ENCODE assay signal across 9 cellular contexts in genomic region chr9:128912270-128912853, GRCh38. TPM values are rescaled to one million over a fixed set of nuclear protein-coding genes. Genes with fewer than 3 reads are reported as not detected.
DNase-seq lines count a peak whose midpoint lies in the region; ATAC-seq and TF ChIP-seq lines count a peak whose summit lies in the region.
"Had no signal": no experiment of that assay in that cellular context is flagged by ENCODE, and none has a peak within 500 bp of the region (broad histone marks: within the 10 kb centered on the region; RNA-seq: fewer than 3 reads in every experiment).

No MANE protein-coding gene starts in this region.

- H3K4me3 ChIP-seq in astrocyte of the cerebellum (ENCODE audit: low read depth, low read length) (no peak overlapping the region), kidney epithelial cell (ENCODE audit: low read depth, low read length) (no peak overlapping the region), thyroid gland (replicated peaks in 1 of 3) (no peak overlapping the region)

- H3K27me3 Mint-ChIP-seq in activated CD4-positive, alpha-beta T cell treated with anti-CD3 and anti-CD28 coated beads, Interleukin-2, amount 10 ng/mL, durations not matched to agents 7 days and 5 days: no peaks in the 10 kb centered on the region

- intact Hi-C loops in thyroid gland (cut with DNase I): no loop called here

- peak in 1 of 2 donors; percentile 33 for TF ChIP-seq POLR2A in thyroid gland (IDR thresholded peaks at IDR 0.05)

- peaks cover 44 to 76% of the 10 kb centered on the region in 2 donors for H3K4me1 ChIP-seq in thyroid gland

- H3K9me3 Mint-ChIP-seq in activated CD4-positive, alpha-beta T cell treated with anti-CD3 and anti-CD28 coated beads, Interleukin-2, amount 10 ng/mL, durations not matched to agents 7 days and 5 days: no peaks in the 10 kb centered on the region

- H3K36me3 ChIP-seq in kidney epithelial cell (ENCODE audit: control insufficient read depth, insufficient read depth, low read length) (peaks cover 4% of the 10 kb centered on the region), thyroid gland (peaks cover 22 to 28% of the 10 kb centered on the region in 2 donors)

- DNase-seq in activated CD4-positive, alpha-beta T cell treated with anti-CD3 and anti-CD28 coated beads, Interleukin-2, amount 10 ng/mL, durations not matched to agents 7 days and 5 days: no peak
- no peak for DNase-seq in activated CD4-positive, alpha-beta T cell treated with anti-CD3 and anti-CD28 coated beads for 4 hours
- DNase-seq in astrocyte of the cerebellum (ENCODE audit: low read depth) (peak; percentile 83), kidney epithelial cell (ENCODE audit: low read depth) (peak; percentile 95), thyroid gland (peak in 1 of 2 donors; percentile 40), DMS79 (lab: John Stamatoyannopoulos, UW) (no peak)
- DNase-seq in activated CD8-positive, alpha-beta memory T cell treated with anti-CD3 and anti-CD28 coated beads, Interleukin-2, amount 50 U/mL, for 48 hours: no peak
- DNase-seq: DND-41 had no signal

- H3K27ac Mint-ChIP-seq in activated CD4-positive, alpha-beta T cell treated with anti-CD3 and anti-CD28 coated beads, Interleukin-2, amount 10 ng/mL, durations not matched to agents 7 days and 5 days: peak overlapping the region; percentile 72

- no peak for ATAC-seq in HG02610 (IDR thresholded peaks at IDR 0.05; ENCODE audit: unreplicated experiment)

- H3K36me3 Mint-ChIP-seq in activated CD4-positive, alpha-beta T cell treated with anti-CD3 and anti-CD28 coated beads, Interleukin-2, amount 10 ng/mL, durations not matched to agents 7 days and 5 days (ENCODE audit: low read depth): peaks cover 46% of the 10 kb centered on the region

- WGBS in thyroid gland, 2 donors: 60 to 67% methylated on average over 15 of the region's 15 CpGs

- POLR2A ChIA-PET in activated CD4-positive, alpha-beta T cell treated with anti-CD3 and anti-CD28 coated beads, Interleukin-2, amount 10 ng/mL, durations not matched to agents 7 days and 5 days (lab: Charles Lee): interaction anchor here (0.8 kb wide), 1 partner anchor 23 kb away, joined by 3 read pairs; no protein-coding TSS in a partner anchor

- H3K4me1 Mint-ChIP-seq in activated CD4-positive, alpha-beta T cell treated with anti-CD3 and anti-CD28 coated beads, Interleukin-2, amount 10 ng/mL, durations not matched to agents 7 days and 5 days: peaks cover 43% of the 10 kb centered on the region

- in situ Hi-C loops in astrocyte of the cerebellum (cut with HindIII; ENCODE audit: low sequenced_read_pairs): no loop called here

- no peak for TF ChIP-seq CTCF in astrocyte of the cerebellum (IDR thresholded peaks at IDR 0.05; ENCODE audit: low read depth, low read length, missing control alignments)
- no peak for TF ChIP-seq CTCF in kidney epithelial cell (IDR thresholded peaks at IDR 0.05; ENCODE audit: insufficient read depth, low read length, poor library complexity, severe bottlenecking)
- TF ChIP-seq CTCF in thyroid gland (IDR thresholded peaks at IDR 0.05): no peak

- H3K27ac ChIP-seq in thyroid gland: peak overlapping the region; percentile 83 to 88 (median 85)

- H3K27me3 ChIP-seq in kidney epithelial cell (ENCODE audit: control insufficient read depth, insufficient read depth, low read length) (no peaks in the 10 kb centered on the region), thyroid gland (no peaks in the 10 kb centered on the region)

- CTCF ChIA-PET in activated CD4-positive, alpha-beta T cell treated with anti-CD3 and anti-CD28 coated beads, Interleukin-2, amount 10 ng/mL, durations not matched to agents 7 days and 5 days (lab: Charles Lee): interaction anchor here (0.7 to 0.8 kb wide), 2 partner anchors 16 to 17 kb away, joined by 4 read pairs; no protein-coding TSS in a partner anchor

- H3K9me3 ChIP-seq in thyroid gland: no peaks in the 10 kb centered on the region

- H3K4me3 Mint-ChIP-seq in activated CD4-positive, alpha-beta T cell treated with anti-CD3 and anti-CD28 coated beads, Interleukin-2, amount 10 ng/mL, durations not matched to agents 7 days and 5 days: no peak overlapping the region

RNA-seq across cellular contexts. Expression of gene PHYHD1, which starts 8.4 kb away (rescaled TPM):
- total RNA-seq in activated CD4-positive, alpha-beta T cell treated with anti-CD3 and anti-CD28 coated beads, Interleukin-2, amount 10 ng/mL, durations not matched to agents 7 days and 5 days: 1 to 10 TPM; 1.2 to 2.2 TPM
- total RNA-seq in kidney epithelial cell: 17.8 and 21.2 TPM in 2 replicates
- total RNA-seq in thyroid gland: 10 to 100 TPM; 10.1 to 65.3 (median 39.4) TPM

RNA-seq across cellular contexts. Expression of gene LRRC8A, which starts 30.4 kb away (rescaled TPM):
- 10 to 100 TPM; 42.4 to 48.0 TPM for total RNA-seq in activated CD4-positive, alpha-beta T cell treated with anti-CD3 and anti-CD28 coated beads, Interleukin-2, amount 10 ng/mL, durations not matched to agents 7 days and 5 days
- total RNA-seq in kidney epithelial cell (138 and 155 TPM in 2 replicates), thyroid gland (10 to 100 TPM; 56.3 to 65.6 (median 61.5) TPM)

RNA-seq across cellular contexts. Expression of gene KYAT1, which starts 30.6 kb away (rescaled TPM):
- total RNA-seq in activated CD4-positive, alpha-beta T cell treated with anti-CD3 and anti-CD28 coated beads, Interleukin-2, amount 10 ng/mL, durations not matched to agents 7 days and 5 days: 10 to 100 TPM; 15.2 to 17.7 TPM
- total RNA-seq in kidney epithelial cell: 6.8 and 9.4 TPM in 2 replicates
- 10 to 100 TPM in 3 of 4 donors, 1 to 10 TPM in 1; 5.8 to 12.6 (median 12.3) TPM for total RNA-seq in thyroid gland

RNA-seq across cellular contexts. Expression of gene DOLK, which starts 35.0 kb away (rescaled TPM):
- 1 to 10 TPM; 8.4 to 9.2 TPM for total RNA-seq in activated CD4-positive, alpha-beta T cell treated with anti-CD3 and anti-CD28 coated beads, Interleukin-2, amount 10 ng/mL, durations not matched to agents 7 days and 5 days
- 29.6 and 30.8 TPM in 2 replicates for total RNA-seq in kidney epithelial cell
- total RNA-seq in thyroid gland: 10 to 100 TPM; 21.1 to 25.2 (median 22.2) TPM

RNA-seq across cellular contexts. Expression of gene NUP188, which starts 35.1 kb away (rescaled TPM):
- 10 to 100 TPM; 87.7 to 87.8 TPM for total RNA-seq in activated CD4-positive, alpha-beta T cell treated with anti-CD3 and anti-CD28 coated beads, Interleukin-2, amount 10 ng/mL, durations not matched to agents 7 days and 5 days
- total RNA-seq in kidney epithelial cell (35.5 and 39.9 TPM in 2 replicates), thyroid gland (10 to 100 TPM; 27.1 to 78.2 (median 35.8) TPM)

Comparison
In these comparisons a context has a peak if more than half of its experiments do, and no peak if none do; other contexts are left out.
1. DNase-seq: peak in astrocyte of the cerebellum (single experiment) and kidney epithelial cell (single experiment); none in activated CD4-positive, alpha-beta T cell treated with anti-CD3 and anti-CD28 coated beads, Interleukin-2, amount 10 ng/mL, durations not matched to agents 7 days and 5 days (single experiment), activated CD4-positive, alpha-beta T cell treated with anti-CD3 and anti-CD28 coated beads for 4 hours (0 of 2), DMS79 (single experiment) and activated CD8-positive, alpha-beta memory T cell treated with anti-CD3 and anti-CD28 coated beads, Interleukin-2, amount 50 U/mL, for 48 hours (single experiment).